ENCODE assay signal across 14 cellular contexts in genomic region chr3:20042331-20042730, GRCh38. TPM values are rescaled to one million over a fixed set of nuclear protein-coding genes. Genes with fewer than 3 reads are reported as not detected.
A peak's percentile ranks its signal among the peaks of the same experiment; 100 is the strongest.
DNase-seq lines count a peak whose midpoint lies in the region; ATAC-seq, FAIRE-seq and TF ChIP-seq lines count a peak whose summit lies in the region.
"Had no signal": no experiment of that assay in that cellular context is flagged by ENCODE, and none has a peak within 500 bp of the region (broad histone marks: within the 10 kb centered on the region; RNA-seq: fewer than 3 reads in every experiment).

No MANE protein-coding gene starts in this region.

- H3K4me1 ChIP-seq in kidney (ENCODE audit: control insufficient read depth in 1 of 2, insufficient read depth in 1 of 2, low read depth in 1 of 2, low read length in 2 of 2) = peaks cover 14 to 19% of the 10 kb centered on the region in 2 donors

- no peak overlapping the region for H3K4me3 ChIP-seq in kidney (ENCODE audit: low read length in 2 of 2)

- no peaks in the 10 kb centered on the region for H3K36me3 ChIP-seq in kidney (ENCODE audit: control insufficient read depth in 1 of 2, insufficient read depth in 2 of 2, low read length in 2 of 2)

- H3K9me3 Mint-ChIP-seq in T-helper 1 cell treated with Interleukin-12 subunit alpha and Interleukin-12 subunit beta and Interleukin-4 antibody, amounts not matched to agents 30 μg/mL and 1 μg/mL, for 36 hours = no peaks in the 10 kb centered on the region
- no peaks in the 10 kb centered on the region for H3K9me3 Mint-ChIP-seq in stimulated activated naive CD8-positive, alpha-beta T cell treated with anti-CD3 and anti-CD28 coated beads, Interleukin-15, amount 100 ng/mL, for 72 hours

- H3K36me3 Mint-ChIP-seq in T-helper 1 cell treated with Interleukin-12 subunit alpha and Interleukin-12 subunit beta and Interleukin-4 antibody, amounts not matched to agents 30 μg/mL and 1 μg/mL, for 36 hours (ENCODE audit: low read depth) = peaks cover 11% of the 10 kb centered on the region

- FAIRE-seq in kidney (lab: Jason Lieb, UNC) = no peak
- FAIRE-seq: G401.6 had no signal

- peak overlapping the region; percentile 92 for H3K27ac Mint-ChIP-seq in T-helper 1 cell treated with Interleukin-12 subunit alpha and Interleukin-12 subunit beta and Interleukin-4 antibody, amounts not matched to agents 30 μg/mL and 1 μg/mL, for 36 hours
- H3K27ac Mint-ChIP-seq in stimulated activated naive CD8-positive, alpha-beta T cell treated with anti-CD3 and anti-CD28 coated beads, Interleukin-15, amount 100 ng/mL, for 72 hours = no peak overlapping the region

- DNase-seq in T-helper 1 cell (no peak), kidney (no peak), cortex of kidney (lab: John Stamatoyannopoulos, UW) (no peak)
- DNase-seq in stimulated activated naive CD8-positive, alpha-beta T cell treated with anti-CD3 and anti-CD28 coated beads, Interleukin-15, amount 100 ng/mL, for 72 hours = no peak
- DNase-seq: NCI-H526 had no signal

- H3K4me1 Mint-ChIP-seq in T-helper 1 cell treated with Interleukin-12 subunit alpha and Interleukin-12 subunit beta and Interleukin-4 antibody, amounts not matched to agents 30 μg/mL and 1 μg/mL, for 36 hours (ENCODE audit: low read depth) = peaks cover 54% of the 10 kb centered on the region
- peaks cover 54% of the 10 kb centered on the region for H3K4me1 Mint-ChIP-seq in stimulated activated naive CD8-positive, alpha-beta T cell treated with anti-CD3 and anti-CD28 coated beads, Interleukin-15, amount 100 ng/mL, for 72 hours

- H3K27ac ChIP-seq in VCaP (peak overlapping the region; percentile 92), kidney (ENCODE audit: low read depth in 2 of 2, low read length in 2 of 2) (peak overlapping the region; percentile 8 to 24)

- no peak for ATAC-seq in stimulated activated naive CD8-positive, alpha-beta T cell treated with anti-CD3 and anti-CD28 coated beads, Interleukin-15, amount 100 ng/mL, for 72 hours
- ATAC-seq in GM19463 (IDR thresholded peaks at IDR 0.05; ENCODE audit: unreplicated experiment) (no peak), HG03108 (IDR thresholded peaks at IDR 0.05; ENCODE audit: unreplicated experiment) (no peak)

- H3K9ac ChIP-seq in kidney (ENCODE audit: low read length in 2 of 2) = no peak overlapping the region

- intact Hi-C loops in kidney (cut with DNase I) = no loop called here

- no peaks in the 10 kb centered on the region for H3K9me3 ChIP-seq in kidney (ENCODE audit: control insufficient read depth in 1 of 2, low read length in 2 of 2)

- H3K4me3 Mint-ChIP-seq in T-helper 1 cell treated with Interleukin-12 subunit alpha and Interleukin-12 subunit beta and Interleukin-4 antibody, amounts not matched to agents 30 μg/mL and 1 μg/mL, for 36 hours = peak overlapping the region; percentile 96
- H3K4me3 Mint-ChIP-seq in stimulated activated naive CD8-positive, alpha-beta T cell treated with anti-CD3 and anti-CD28 coated beads, Interleukin-15, amount 100 ng/mL, for 72 hours = peak overlapping the region; percentile 91 to 92

- H3K27me3 Mint-ChIP-seq in T-helper 1 cell treated with Interleukin-12 subunit alpha and Interleukin-12 subunit beta and Interleukin-4 antibody, amounts not matched to agents 30 μg/mL and 1 μg/mL, for 36 hours (ENCODE audit: low read depth) = no peaks in the 10 kb centered on the region
- no peaks in the 10 kb centered on the region for H3K27me3 Mint-ChIP-seq in stimulated activated naive CD8-positive, alpha-beta T cell treated with anti-CD3 and anti-CD28 coated beads, Interleukin-15, amount 100 ng/mL, for 72 hours

- TF ChIP-seq CTCF in VCaP (conservative IDR thresholded peaks at IDR 0.05) = no peak
- no peak for TF ChIP-seq CTCF in kidney (IDR thresholded peaks at IDR 0.05; ENCODE audit: borderline replicate concordance, extremely low read depth, insufficient read depth)

RNA-seq across cellular contexts. Expression of gene KAT2B, which starts 2.1 kb away (rescaled TPM):
- 30.1 TPM for total RNA-seq in kidney
- polyA plus RNA-seq in kidney (ENCODE audit: insufficient read depth, low read depth, low replicate concordance) = 9.5 TPM

RNA-seq across cellular contexts. Expression of gene PP2D1, which starts 30.3 kb away (rescaled TPM):
- total RNA-seq in kidney = not detected
- polyA plus RNA-seq in kidney (ENCODE audit: insufficient read depth, low read depth, low replicate concordance) = not detected
- total RNA-seq: A172; LHCN-M2; myocyte; T-helper 1 cell treated with Interleukin-12 subunit alpha and Interleukin-12 subunit beta and Interleukin-4 antibody, amounts not matched to agents 30 ng/mL and 1 ng/mL, for 36 hours had no signal
